Comparison of ENCODE assay signal across 8 cellular contexts in the genomic region with DNA sequence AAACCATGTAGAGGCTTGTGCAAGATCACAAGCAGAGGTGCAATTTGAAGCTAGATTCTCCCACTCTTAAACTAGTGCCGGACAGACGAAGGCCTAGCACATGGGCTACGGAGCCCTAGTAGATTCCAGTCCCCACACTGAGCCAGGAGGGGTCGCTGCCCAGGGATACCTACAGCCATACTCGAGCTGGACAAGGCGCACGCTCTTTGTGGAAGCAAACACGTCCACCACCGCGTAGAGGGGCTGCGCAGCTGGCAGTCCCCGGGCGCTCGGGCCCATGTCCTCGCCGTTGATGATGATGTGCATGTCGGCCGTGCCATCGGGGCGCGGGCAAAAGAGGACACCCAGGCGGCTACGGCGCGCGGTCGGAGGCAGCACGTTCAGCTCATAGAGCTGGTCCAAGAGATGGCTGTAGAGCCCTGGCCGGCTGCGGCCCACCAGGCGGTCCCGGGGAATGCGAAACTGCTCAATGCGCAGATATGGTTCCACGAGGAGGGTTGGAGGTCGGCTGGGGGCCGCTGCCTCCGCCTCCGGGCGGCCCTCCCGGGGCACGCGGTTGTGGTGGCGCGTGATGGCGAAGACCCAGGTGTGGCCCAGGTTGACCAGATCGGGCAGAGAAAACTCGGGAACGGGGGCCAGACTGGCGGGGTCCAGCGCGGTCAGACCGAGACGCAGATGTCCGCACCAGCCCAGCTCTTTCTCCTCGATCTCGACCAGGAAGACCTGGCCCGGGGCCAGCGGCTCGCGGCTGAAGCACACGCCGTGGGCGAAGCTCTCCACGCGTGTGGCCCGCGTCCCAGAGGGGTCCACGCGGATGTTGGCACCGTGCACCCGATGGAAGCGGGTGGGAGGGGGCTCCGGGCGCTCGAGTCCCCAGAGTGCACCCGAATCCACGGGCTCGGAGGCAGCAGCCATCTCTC. TPM values are rescaled to one million over a fixed set of nuclear protein-coding genes. Genes with fewer than 3 reads are reported as not detected.
A peak's percentile ranks its signal among the peaks of the same experiment; 100 is the strongest.
DNase-seq lines count a peak whose midpoint lies in the region; ATAC-seq, FAIRE-seq and TF ChIP-seq lines count a peak whose summit lies in the region.

No MANE protein-coding gene starts in this region.

- H3K36me3 ChIP-seq in Karpas-422 (ENCODE audit: insufficient read depth, low read length) = peaks cover 7% of the 10 kb centered on the region; the same call in 1 of the 2 replicates
- peaks cover 2 to 6% of the 10 kb centered on the region in 2 donors for H3K36me3 ChIP-seq in small intestine (ENCODE audit: control insufficient read depth in 2 of 2, insufficient read depth in 2 of 2, low read length in 2 of 2)

- 1 to 4% (median 2%) methylated on average over 68 to 79 of the region's 79 CpGs for WGBS in small intestine, 3 donors

- peaks cover 34% of the 10 kb centered on the region for H3K4me1 ChIP-seq in Karpas-422 (ENCODE audit: low read length)
- H3K4me1 ChIP-seq in small intestine (ENCODE audit: control insufficient read depth in 2 of 2, insufficient read depth in 1 of 2, low read depth in 1 of 2, low read length in 1 of 2) = peaks cover 0 to 6% of the 10 kb centered on the region in 2 donors

- no peaks in the 10 kb centered on the region for H3K27me3 Mint-ChIP-seq in chondrocyte (ENCODE audit: low read depth)

- peak overlapping the region; percentile 89 for H2AFZ ChIP-seq in Karpas-422 (ENCODE audit: low read length)

- H3K9me3 Mint-ChIP-seq in chondrocyte (ENCODE audit: low read depth) = no peaks in the 10 kb centered on the region

- H3K9me3 ChIP-seq in Karpas-422 (ENCODE audit: low read length) (no peaks in the 10 kb centered on the region), small intestine (ENCODE audit: control insufficient read depth, low read depth) (no peaks in the 10 kb centered on the region)

- DNase-seq in AG09309 (ENCODE audit: low read depth) = no peak
- DNase-seq in Karpas-422 = no peak
- DNase-seq in UCSD-AML1 (lab: John Stamatoyannopoulos, UW; ENCODE audit: unreplicated experiment) = peak; percentile 80
- DNase-seq in chondrocyte (ENCODE audit: low spot score) = peak; percentile 94
- DNase-seq in islet precursor cell = peak; percentile 94
- DNase-seq in small intestine = peak; percentile 74
- DNase-seq in T1000 (lab: John Stamatoyannopoulos, UW) = no peak

- H4K20me1 ChIP-seq in Karpas-422 (ENCODE audit: insufficient read depth, low read depth, low read length) = no peaks in the 10 kb centered on the region

- H3K4me2 ChIP-seq in Karpas-422 (ENCODE audit: low read depth, low read length, poor library complexity, severe bottlenecking) = peak overlapping the region; percentile 99

- H3K27ac ChIP-seq in Karpas-422 (ENCODE audit: low read length) (peak overlapping the region; percentile 60), small intestine (ENCODE audit: low read depth in 1 of 2, low read length in 1 of 2) (peak overlapping the region; percentile 69 to 85)

- FAIRE-seq in small intestine (lab: Jason Lieb, UNC) = no peak

- no peaks in the 10 kb centered on the region for H3K27me3 ChIP-seq in Karpas-422 (ENCODE audit: low read length)
- no peaks in the 10 kb centered on the region for H3K27me3 ChIP-seq in small intestine (ENCODE audit: control insufficient read depth in 2 of 2, insufficient read depth in 2 of 2, low read length in 2 of 2)

- peaks cover 3% of the 10 kb centered on the region for H3K36me3 Mint-ChIP-seq in chondrocyte (ENCODE audit: low read depth)

- H3K79me2 ChIP-seq in Karpas-422 (ENCODE audit: low read length) = peaks cover 17% of the 10 kb centered on the region

- H3K9ac ChIP-seq in Karpas-422 (ENCODE audit: low read length) = peak overlapping the region; percentile 83

- H3K27ac Mint-ChIP-seq in chondrocyte (ENCODE audit: unreplicated experiment) = peak overlapping the region; percentile 94

- peak overlapping the region; percentile 65 for H3K4me3 ChIP-seq in AG09309 (ENCODE audit: control insufficient read depth, low read depth, low read length)
- H3K4me3 ChIP-seq in Karpas-422 (ENCODE audit: low read length) = peak overlapping the region; percentile 91
- peak overlapping the region; percentile 81 to 90 for H3K4me3 ChIP-seq in small intestine (ENCODE audit: low read depth in 1 of 2, low read length in 2 of 2)

- peak; percentile 74 for TF ChIP-seq CTCF in AG09309 (IDR thresholded peaks at IDR 0.05; ENCODE audit: control insufficient read depth, insufficient read depth, low read depth, low read length, missing control alignments)
- TF ChIP-seq CTCF in chondrocyte (IDR thresholded peaks at IDR 0.05) = peak; percentile 89

- peak; percentile 19 for ATAC-seq in GM19023 (IDR thresholded peaks at IDR 0.05; ENCODE audit: unreplicated experiment)

- peaks cover 21% of the 10 kb centered on the region for H3K4me1 Mint-ChIP-seq in chondrocyte (ENCODE audit: low read depth)

- H3K9me2 ChIP-seq in Karpas-422 (replicated peaks; ENCODE audit: insufficient read depth, low read length) = no peaks in the 10 kb centered on the region

- peak overlapping the region; percentile 91 for H3K4me3 Mint-ChIP-seq in chondrocyte (ENCODE audit: unreplicated experiment)

RNA-seq across cellular contexts. Expression of a gene that starts 0.7 kb away (rescaled TPM):
- 3.1 and 4.3 TPM in 2 replicates for total RNA-seq in Karpas-422 (2014; rRNA removed; shearing (Covaris generic); ENCODE audit: low replicate concordance)
- total RNA-seq in chondrocyte = 1.8 to 3.0 TPM (median 2.7 TPM) in 3 replicates
- polyA plus RNA-seq in small intestine = 1 to 10 TPM; 2.9 to 4.2 (median 3.8) TPM

RNA-seq across cellular contexts. Expression of a gene that starts 0.8 kb away (rescaled TPM):
- total RNA-seq in Karpas-422 (2014; rRNA removed; shearing (Covaris generic); ENCODE audit: low replicate concordance) = 39.5 and 52.9 TPM in 2 replicates
- 172 to 199 TPM (median 175 TPM) in 3 replicates for total RNA-seq in chondrocyte
- 100 to 1,000 TPM in 2 of 3 donors, 10 to 100 TPM in 1; 78.9 to 116 (median 114) TPM for polyA plus RNA-seq in small intestine

RNA-seq across cellular contexts. Expression of a gene that starts 2.9 kb away (rescaled TPM):
- 4.7 TPM in 1 of 2 replicates, not detected in the other for total RNA-seq in Karpas-422 (2014; rRNA removed; shearing (Covaris generic); ENCODE audit: low replicate concordance)
- total RNA-seq in chondrocyte = 0.49 to 1.4 TPM (median 1.2 TPM) in 3 replicates
- 1 to 10 TPM in 1 of 3 donors, not detected in 2; 1.8 TPM for polyA plus RNA-seq in small intestine

RNA-seq across cellular contexts. Expression of a gene that starts 9.3 kb away (rescaled TPM):
- total RNA-seq in Karpas-422 (2014; rRNA removed; shearing (Covaris generic); ENCODE audit: low replicate concordance) = 10.8 and 19.0 TPM in 2 replicates
- total RNA-seq in chondrocyte = 7.9 to 11.3 TPM (median 8.1 TPM) in 3 replicates
- polyA plus RNA-seq in small intestine = 1 to 10 TPM; 2.5 to 4.6 (median 2.7) TPM

RNA-seq across cellular contexts. Expression of a gene that starts 21.6 kb away (rescaled TPM):
- 19.8 and 29.0 TPM in 2 replicates for total RNA-seq in Karpas-422 (2014; rRNA removed; shearing (Covaris generic); ENCODE audit: low replicate concordance)
- total RNA-seq in chondrocyte = 48.1 to 53.1 TPM (median 48.5 TPM) in 3 replicates
- 10 to 100 TPM in 2 of 3 donors, 1 to 10 TPM in 1; 2.0 to 67.4 (median 16.5) TPM for polyA plus RNA-seq in small intestine

Comparison
In these comparisons a context has a peak if more than half of its experiments do, and no peak if none do; other contexts are left out.
1. DNase-seq: peak in UCSD-AML1 (single experiment), chondrocyte (single experiment), islet precursor cell (single experiment) and small intestine (single experiment); none in AG09309 (single experiment), Karpas-422 (single experiment) and T1000 (single experiment).
2. Peak in every context shown above with its lines, with median percentiles within 50 percentile points of each other: H3K4me3 ChIP-seq.